Comparison of ENCODE assay signal across 8 cellular contexts in the genomic region with DNA sequence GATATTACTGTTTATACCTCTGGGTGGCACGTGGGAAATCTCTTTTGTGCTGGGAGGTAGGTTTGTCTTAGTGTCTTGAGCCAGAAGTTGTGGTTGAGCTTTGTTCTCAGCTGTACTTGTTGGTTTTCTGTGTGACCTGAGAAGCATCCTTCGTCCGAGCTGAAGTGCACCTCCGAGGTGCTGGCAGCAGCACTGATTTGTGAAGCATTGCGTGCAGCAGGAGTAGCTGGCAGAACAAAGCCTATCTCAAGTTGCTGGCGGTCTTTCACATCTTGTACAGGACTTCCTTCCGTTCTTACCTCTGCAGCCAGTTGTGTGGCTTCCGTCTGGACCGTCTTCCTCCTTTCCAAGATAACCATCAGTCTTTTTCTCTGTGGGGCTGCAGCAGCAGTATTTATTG. TPM values are rescaled to one million over a fixed set of nuclear protein-coding genes. Genes with fewer than 3 reads are reported as not detected.
DNase-seq lines count a peak whose midpoint lies in the region; ATAC-seq and TF ChIP-seq lines count a peak whose summit lies in the region.

No MANE protein-coding gene starts in this region.

- H3K27me3 ChIP-seq in BLaER1 treated with 17β-estradiol and CSF1 and Interleukin-3, amounts not matched to agents 10 nM and 100 nM: no peaks in the 10 kb centered on the region
- H3K27me3 ChIP-seq in HUES6 (ENCODE audit: control insufficient read depth, insufficient read depth, low read length) (no peaks in the 10 kb centered on the region), iPS-15b (ENCODE audit: control insufficient read depth, insufficient read depth, low read length) (no peaks in the 10 kb centered on the region), subcutaneous abdominal adipose tissue (ENCODE audit: control insufficient read depth in 5 of 5, insufficient read depth in 4 of 5, low read length in 5 of 5) (no peaks in the 10 kb centered on the region), A673 (replicated peaks; ENCODE audit: insufficient read depth, low read depth, low read length, poor library complexity) (no peaks in the 10 kb centered on the region)

- TF ChIP-seq CTCF in activated CD8-positive, alpha-beta T cell treated with anti-CD3 and anti-CD28 coated beads for 36 hours (IDR thresholded peaks at IDR 0.05): no peak
- no peak for TF ChIP-seq CTCF in A673 (conservative IDR thresholded peaks at IDR 0.05; ENCODE audit: low read depth, low read length)

- H3K9me3 Mint-ChIP-seq in activated CD8-positive, alpha-beta T cell treated with anti-CD3 and anti-CD28 coated beads for 36 hours: no peaks in the 10 kb centered on the region

- peak overlapping the region in 8 of 10 experiments; percentile 47 to 96 (median 93); a peak in 15 of 20 replicates for H3K4me3 ChIP-seq in BLaER1 treated with 17β-estradiol and CSF1 and Interleukin-3, amounts not matched to agents 10 nM and 100 nM
- H3K4me3 ChIP-seq in HUES6 (ENCODE audit: low read depth, low read length) (peak overlapping the region; percentile 81; the same call in 1 of the 2 replicates), iPS-15b (ENCODE audit: low read depth, low read length) (peak overlapping the region; percentile 20), subcutaneous abdominal adipose tissue (ENCODE audit: low read depth in 1 of 5, low read length in 5 of 5) (peak overlapping the region in 1 of 5 donors; percentile 30), A673 (ENCODE audit: low read depth, low read length, poor library complexity, severe bottlenecking) (no peak overlapping the region)

- peak overlapping the region; percentile 90 to 99 (median 94) for H3K4me2 ChIP-seq in BLaER1 treated with 17β-estradiol and CSF1 and Interleukin-3, amounts not matched to agents 10 nM and 100 nM

- peaks cover 85 to 89% (median 87%) of the 10 kb centered on the region in 11 experiments for H4K20me1 ChIP-seq in BLaER1 treated with 17β-estradiol and CSF1 and Interleukin-3, amounts not matched to agents 10 nM and 100 nM

- POLR2A ChIA-PET in activated CD8-positive, alpha-beta T cell treated with anti-CD3 and anti-CD28 coated beads for 36 hours (lab: Charles Lee): interaction anchor here (0.7 to 4.4 kb wide), 9 partner anchors 9 to 101 kb away, joined by 3 to 59 read pairs (median 3); no protein-coding TSS in a partner anchor
- POLR2A ChIA-PET in A673 (lab: Charles Lee; ENCODE audit: low non-redundant PET): no interaction called here

- intact Hi-C loops in activated CD8-positive, alpha-beta T cell treated with anti-CD3 and anti-CD28 coated beads for 36 hours (cut with micrococcal nuclease): no loop called here
- intact Hi-C loops in A673 (cut with micrococcal nuclease; ENCODE audit: unreplicated experiment): no loop called here

- peaks cover 39% of the 10 kb centered on the region for H3K36me3 Mint-ChIP-seq in activated CD8-positive, alpha-beta T cell treated with anti-CD3 and anti-CD28 coated beads for 36 hours (ENCODE audit: low read depth)

- H3K27ac ChIP-seq in BLaER1 treated with 17β-estradiol and CSF1 and Interleukin-3, amounts not matched to agents 10 nM and 100 nM: peak overlapping the region in 9 of 11 experiments; percentile 1 to 100 (median 44); a peak in 17 of 22 replicates
- H3K27ac ChIP-seq in HUES6 (ENCODE audit: low read depth, low read length) (peak overlapping the region; percentile 53; the same call in 1 of the 2 replicates), subcutaneous abdominal adipose tissue (ENCODE audit: low read depth, low read length) (peak overlapping the region; percentile 90), A673 (ENCODE audit: low read depth, low read length, poor library complexity, severe bottlenecking) (no peak overlapping the region)

- BruUV-seq in A673 (replicated peaks; lab: Mats Ljungman, UMichigan): no TSS peak

- peaks cover 72 to 81% (median 79%) of the 10 kb centered on the region in 10 experiments for H3K4me1 ChIP-seq in BLaER1 treated with 17β-estradiol and CSF1 and Interleukin-3, amounts not matched to agents 10 nM and 100 nM
- H3K4me1 ChIP-seq in HUES6 (ENCODE audit: control insufficient read depth, insufficient read depth, low read length): peaks cover 67% of the 10 kb centered on the region
- peaks cover 30% of the 10 kb centered on the region for H3K4me1 ChIP-seq in iPS-15b (ENCODE audit: control insufficient read depth, insufficient read depth, low read length)
- peaks cover 14 to 77% (median 69%) of the 10 kb centered on the region in 5 donors for H3K4me1 ChIP-seq in subcutaneous abdominal adipose tissue (ENCODE audit: control insufficient read depth in 5 of 5, insufficient read depth in 5 of 5, low read length in 5 of 5)
- H3K4me1 ChIP-seq in A673 (ENCODE audit: insufficient read depth, low read length, poor library complexity, severe bottlenecking): peaks cover 34% of the 10 kb centered on the region

- H3K9ac ChIP-seq in BLaER1 treated with 17β-estradiol and CSF1 and Interleukin-3, amounts not matched to agents 10 nM and 100 nM: peak overlapping the region; percentile 39 to 100 (median 100); a peak in 21 of 22 replicates
- H3K9ac ChIP-seq in HUES6 (ENCODE audit: low read length) (no peak overlapping the region), iPS-15b (ENCODE audit: low read depth, low read length) (no peak overlapping the region), subcutaneous abdominal adipose tissue (ENCODE audit: low read length in 5 of 5) (peak overlapping the region in 2 of 5 donors; percentile 59 to 62)

- peaks cover 73% of the 10 kb centered on the region for H3K4me1 Mint-ChIP-seq in activated CD8-positive, alpha-beta T cell treated with anti-CD3 and anti-CD28 coated beads for 36 hours (ENCODE audit: low read depth)

- CTCF ChIA-PET in activated CD8-positive, alpha-beta T cell treated with anti-CD3 and anti-CD28 coated beads for 36 hours (lab: Charles Lee): interaction anchor here (1.3 to 2.6 kb wide), 2 partner anchors 9 to 48 kb away, joined by 7 to 11 read pairs; no protein-coding TSS in a partner anchor
- CTCF ChIA-PET in A673 (lab: Charles Lee): no interaction called here

- peak; percentile 12 for ATAC-seq in activated CD8-positive, alpha-beta T cell treated with anti-CD3 and anti-CD28 coated beads for 36 hours

- H3K27ac Mint-ChIP-seq in activated CD8-positive, alpha-beta T cell treated with anti-CD3 and anti-CD28 coated beads for 36 hours: peak overlapping the region; percentile 85

- peak overlapping the region; percentile 95 for H3K4me3 Mint-ChIP-seq in activated CD8-positive, alpha-beta T cell treated with anti-CD3 and anti-CD28 coated beads for 36 hours

- no peaks in the 10 kb centered on the region for H3K27me3 Mint-ChIP-seq in activated CD8-positive, alpha-beta T cell treated with anti-CD3 and anti-CD28 coated beads for 36 hours

- peaks cover 8 to 62% (median 35%) of the 10 kb centered on the region in 11 experiments; a peak in 19 of 22 replicates for H3K36me3 ChIP-seq in BLaER1 treated with 17β-estradiol and CSF1 and Interleukin-3, amounts not matched to agents 10 nM and 100 nM
- H3K36me3 ChIP-seq in HUES6 (ENCODE audit: control insufficient read depth, insufficient read depth, low read length): peaks cover 8% of the 10 kb centered on the region; the same call in 1 of the 2 replicates
- H3K36me3 ChIP-seq in iPS-15b (ENCODE audit: control insufficient read depth, insufficient read depth, low read length): peaks cover 6% of the 10 kb centered on the region
- H3K36me3 ChIP-seq in subcutaneous abdominal adipose tissue (ENCODE audit: control insufficient read depth in 5 of 5, insufficient read depth in 5 of 5, low read length in 5 of 5): peaks cover 0 to 3% (median 0%) of the 10 kb centered on the region in 5 donors
- H3K36me3 ChIP-seq in A673 (ENCODE audit: insufficient read depth, low read length, poor library complexity, severe bottlenecking): peaks cover 8% of the 10 kb centered on the region

- H3K9me3 ChIP-seq in BLaER1 treated with 17β-estradiol and CSF1 and Interleukin-3, amounts not matched to agents 10 nM and 100 nM (replicated peaks in 1 of 11): no peaks in the 10 kb centered on the region
- H3K9me3 ChIP-seq in HUES6 (ENCODE audit: control insufficient read depth, insufficient read depth, low read depth, low read length) (no peaks in the 10 kb centered on the region), iPS-15b (ENCODE audit: control insufficient read depth, insufficient read depth, low read length) (no peaks in the 10 kb centered on the region), subcutaneous abdominal adipose tissue (ENCODE audit: control insufficient read depth in 5 of 5, low read length in 5 of 5) (no peaks in the 10 kb centered on the region), A673 (ENCODE audit: low read depth, low read length, poor library complexity, severe bottlenecking) (no peaks in the 10 kb centered on the region)

- peak; percentile 71 for DNase-seq in activated CD8-positive, alpha-beta T cell treated with anti-CD3 and anti-CD28 coated beads for 36 hours
- no peak for DNase-seq in A673 (ENCODE audit: low spot score)
- no peak for DNase-seq in KG1 (lab: John Stamatoyannopoulos, UW)
- DNase-seq in inferior parietal cortex (ENCODE audit: extremely low spot score): no peak

RNA-seq across cellular contexts. Expression of a gene that starts 4.3 kb away (rescaled TPM):
- total RNA-seq in activated CD8-positive, alpha-beta T cell treated with anti-CD3 and anti-CD28 coated beads for 36 hours: 100 to 1,000 TPM; 134 to 141 TPM
- 317 and 318 TPM in 2 replicates for total RNA-seq in A673 (2021)

Comparison
In these comparisons a context has a peak if more than half of its experiments do, and no peak if none do; other contexts are left out.
1. H3K9ac ChIP-seq: peak in BLaER1 treated with 17β-estradiol and CSF1 and Interleukin-3, amounts not matched to agents 10 nM and 100 nM (11 of 11); none in HUES6 (single experiment) and iPS-15b (single experiment).